16 cellular contexts compared by ENCODE assay signal in genomic region chr16:59459811-59460210, GRCh38.
"Had no signal": no experiment of that assay in that cellular context is flagged by ENCODE, and none has a peak within 500 bp of the region (broad histone marks: within the 10 kb centered on the region; RNA-seq: fewer than 3 reads in every experiment).

No MANE protein-coding gene starts in this region.

- H3K4me3 ChIP-seq: right atrium auricular region, transverse colon had no signal

- DNase-seq: activated B cell treated with CpG ODN at 0.5 μM for 24 hours; activated CD4-positive, alpha-beta T cell treated with anti-CD3 and anti-CD28 coated beads, Interleukin-2, amount 10 ng/mL, durations not matched to agents 7 days and 5 days; activated naive CD4-positive, alpha-beta T cell treated with Interleukin-2 at 50 U/mL for 16 hours; anterior cingulate cortex; foreskin fibroblast; hypothalamus; occipital lobe; small intestine; stimulated activated CD4-positive, alpha-beta T cell treated with anti-CD3 and anti-CD28 coated beads, Interleukin-4, amount 100 ng/mL, for 4 hours; stimulated activated CD8-positive, alpha-beta memory T cell treated with anti-CD3 and anti-CD28 coated beads, Interleukin-4, amount 100 ng/mL, for 48 hours; stimulated activated naive CD8-positive, alpha-beta T cell treated with anti-CD3 and anti-CD28 coated beads, Interleukin-15, Interleukin-2, amounts not matched to agents 100 U/mL and 50 U/mL, for 24 hours; T-helper 2 cell; transverse colon had no signal

- ATAC-seq: esophagus mucosa; natural killer cell treated with Interleukin-12 subunit alpha and Interleukin-12 subunit beta and Interleukin-15 and Interleukin-18, amount 100 ng/mL, for 72 hours; stimulated activated naive CD8-positive, alpha-beta T cell treated with anti-CD3 and anti-CD28 coated beads, Interleukin-15, Interleukin-2, amounts not matched to agents 100 U/mL and 50 U/mL, for 24 hours had no signal
